31 cellular contexts compared by ENCODE assay signal in genomic region chr1:18554597-18554996, GRCh38.
"Had no signal": no experiment of that assay in that cellular context is flagged by ENCODE, and none has a peak within 500 bp of the region (broad histone marks: within the 10 kb centered on the region; RNA-seq: fewer than 3 reads in every experiment).

No MANE protein-coding gene starts in this region.

- DNase-seq: effector CD8-positive, alpha-beta T cell; endodermal cell; foreskin keratinocyte; heart right ventricle; hippocampal formation; kidney glomerular epithelial cell; mesenchymal stem cell; naive thymus-derived CD4-positive, alpha-beta T cell; nucleus accumbens; stimulated activated CD4-positive, alpha-beta T cell treated with anti-CD3 and anti-CD28 coated beads, Interleukin-12 subunit alpha, Interleukin-12 subunit beta, amount 100 ng/mL, for 4 hours; stimulated activated CD4-positive, alpha-beta T cell treated with anti-CD3 and anti-CD28 coated beads, Interleukin-1b, Interleukin-23, amount 100 ng/mL, for 48 hours; stimulated activated CD4-positive, alpha-beta T cell treated with anti-CD3 and anti-CD28 coated beads, Interleukin-4, amount 100 ng/mL, for 1 hour; stimulated activated CD8-positive, alpha-beta memory T cell treated with anti-CD3 and anti-CD28 coated beads, Interleukin-4, amount 100 ng/mL, for 48 hours; stimulated activated naive CD4-positive, alpha-beta T cell treated with Interleukin-2 at 50 U/mL for 16 hours; substantia nigra; testis; tibial artery; upper lobe of left lung had no signal

- H3K27me3 ChIP-seq: testis had no signal

- H3K27ac Mint-ChIP-seq: endodermal cell; mesothelial cell of epicardium; naive thymus-derived CD4-positive, alpha-beta T cell; nephron had no signal

- H3K36me3 ChIP-seq: esophagus muscularis mucosa, gastroesophageal sphincter, heart right ventricle, prostate gland, right atrium auricular region, tibial artery, upper lobe of left lung had no signal

- H3K4me1 ChIP-seq: foreskin keratinocyte, prostate gland had no signal

- H3K9me3 Mint-ChIP-seq: central memory CD8-positive, alpha-beta T cell; endodermal cell; mesothelial cell of epicardium; nephron had no signal

- ATAC-seq: foreskin keratinocyte; gastroesophageal sphincter; heart right ventricle; mucosa of descending colon; naive thymus-derived CD4-positive, alpha-beta T cell; sciatic nerve had no signal

- H3K36me3 Mint-ChIP-seq: mesothelial cell of epicardium; naive thymus-derived CD4-positive, alpha-beta T cell had no signal

- H3K9me3 ChIP-seq: esophagus muscularis mucosa, gastroesophageal sphincter, heart right ventricle, mucosa of descending colon, prostate gland, right atrium auricular region, testis, tibial artery, upper lobe of left lung had no signal

- H3K27ac ChIP-seq: coronary artery, epithelial cell of prostate, esophagus muscularis mucosa, foreskin keratinocyte, gastroesophageal sphincter, heart right ventricle, prostate gland, right atrium auricular region, testis, tibial artery, upper lobe of left lung had no signal

- H3K4me3 ChIP-seq: coronary artery, esophagus muscularis mucosa, gastroesophageal sphincter, heart right ventricle, lung, mucosa of descending colon, prostate gland, right atrium auricular region, smooth muscle cell, testis, tibial artery, upper lobe of left lung had no signal

- H3K4me3 Mint-ChIP-seq: central memory CD8-positive, alpha-beta T cell; endodermal cell; mesothelial cell of epicardium; naive thymus-derived CD4-positive, alpha-beta T cell; nephron had no signal
